Comparison of ENCODE assay signal across 1 cellular context in genomic region chr9:132978451-132979087, GRCh38.
TF ChIP-seq lines count a peak whose summit lies in the region.

Gene GFI1B, plus strand, starts transcription at chr9:132978694. Its CDS starts 7,985 bp downstream, at chr9:132986679.

TF ChIP-seq in K562, 482 proteins besides CTCF, POLR2A, EP300 and RAD21 (continued from another document and continues in another):
- TF ChIP-seq ZNF639 (CRISPR knock-in tag; conservative IDR thresholded peaks at IDR 0.05 in 1 of 2, IDR thresholded peaks at IDR 0.05 in 1 of 2) (no peak), STAT5B (CRISPR knock-in tag; IDR thresholded peaks at IDR 0.05) (no peak), FOXJ3 (CRISPR knock-in tag; IDR thresholded peaks at IDR 0.05) (no peak), RBM34 (IDR thresholded peaks at IDR 0.05; ENCODE audit: borderline replicate concordance, insufficient read depth, low read length) (no peak), TCFL5 (CRISPR knock-in tag; conservative IDR thresholded peaks at IDR 0.05) (no peak), PHTF2 (CRISPR knock-in tag; IDR thresholded peaks at IDR 0.05) (no peak), ZNF830 (CRISPR knock-in tag; IDR thresholded peaks at IDR 0.05) (no peak), RERE (CRISPR knock-in tag; IDR thresholded peaks at IDR 0.05; ENCODE audit: borderline replicate concordance) (0 out of 2 replicates have a peak, but pooled peaks have one; percentile 50), MAFG (tag; conservative IDR thresholded peaks at IDR 0.05) (no peak), CHD4 (IDR thresholded peaks at IDR 0.05; ENCODE audit: insufficient read depth, insufficient replicate concordance, low read depth, low read length, poor library complexity, severe bottlenecking) (no peak), TAF9B (IDR thresholded peaks at IDR 0.05; ENCODE audit: partially characterized antibody) (no peak), KDM2B (CRISPR knock-in tag; IDR thresholded peaks at IDR 0.05) (no peak), E2F3 (CRISPR knock-in tag; IDR thresholded peaks at IDR 0.05) (no peak), ATF1 (CRISPR knock-in tag; IDR thresholded peaks at IDR 0.05) (no peak), ATF1 (tag; IDR thresholded peaks at IDR 0.05) (no peak), TAF7 (tag; IDR thresholded peaks at IDR 0.05) (no peak), ATF7 (IDR thresholded peaks at IDR 0.05) (peak; percentile 33; the same call in 1 of the 2 replicates), LCOR (CRISPR knock-in tag; IDR thresholded peaks at IDR 0.05) (peak; percentile 83), MEF2A (IDR thresholded peaks at IDR 0.05; ENCODE audit: control insufficient read depth, low read depth, low read length) (no peak), HDAC1 (IDR thresholded peaks at IDR 0.05) (peak in 1 of 2 experiments; percentile 85; a peak in 2 of 4 replicates), ETV6 (IDR thresholded peaks at IDR 0.05; ENCODE audit: borderline replicate concordance in 1 of 2, low read depth in 2 of 2, low read length in 1 of 2) (no peak), ETV6 (CRISPR knock-in tag; IDR thresholded peaks at IDR 0.05; ENCODE audit: borderline replicate concordance) (no peak), FUS (optimal IDR thresholded peaks at IDR 0.05; ENCODE audit: low read depth, low read length) (no peak), ILK (tag; IDR thresholded peaks at IDR 0.05; ENCODE audit: borderline replicate concordance, low read depth) (no peak), CBX8 (IDR thresholded peaks at IDR 0.05; ENCODE audit: borderline replicate concordance, extremely low read depth, low read depth, low read length, poor library complexity, severe bottlenecking) (no peak), ZNF41 (CRISPR knock-in tag; conservative IDR thresholded peaks at IDR 0.05) (no peak), RBM17 (IDR thresholded peaks at IDR 0.05; ENCODE audit: borderline replicate concordance, low read depth, low read length) (no peak), MEF2D (tag; conservative IDR thresholded peaks at IDR 0.05; ENCODE audit: low read depth) (no peak), CREBBP (IDR thresholded peaks at IDR 0.05; ENCODE audit: low read depth, low read length) (no peak), CTCFL (IDR thresholded peaks at IDR 0.05; ENCODE audit: borderline replicate concordance, insufficient read depth, low read depth, low read length, poor library complexity, severe bottlenecking) (no peak), FOXA1 (IDR thresholded peaks at IDR 0.05; ENCODE audit: borderline replicate concordance) (no peak), TAL1 (IDR thresholded peaks at IDR 0.05) (0 out of 2 replicates have a peak, but pooled peaks have one; percentile 8), NFIX (CRISPR knock-in tag; IDR thresholded peaks at IDR 0.05; ENCODE audit: low read depth) (no peak), SMAD1 (IDR thresholded peaks at IDR 0.05; ENCODE audit: low read depth, low read length, partially characterized antibody) (no peak), MECOM (CRISPR knock-in tag; IDR thresholded peaks at IDR 0.05) (peak; percentile 6; the same call in 1 of the 2 replicates), ZNF143 (CRISPR knock-in tag; IDR thresholded peaks at IDR 0.05) (no peak)
- TF ChIP-seq, protein P1, sequence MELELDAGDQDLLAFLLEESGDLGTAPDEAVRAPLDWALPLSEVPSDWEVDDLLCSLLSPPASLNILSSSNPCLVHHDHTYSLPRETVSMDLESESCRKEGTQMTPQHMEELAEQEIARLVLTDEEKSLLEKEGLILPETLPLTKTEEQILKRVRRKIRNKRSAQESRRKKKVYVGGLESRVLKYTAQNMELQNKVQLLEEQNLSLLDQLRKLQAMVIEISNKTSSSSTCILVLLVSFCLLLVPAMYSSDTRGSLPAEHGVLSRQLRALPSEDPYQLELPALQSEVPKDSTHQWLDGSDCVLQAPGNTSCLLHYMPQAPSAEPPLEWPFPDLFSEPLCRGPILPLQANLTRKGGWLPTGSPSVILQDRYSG (tag; conservative IDR thresholded peaks at IDR 0.05; ENCODE audit: low read depth) = no peak
- TF ChIP-seq, protein P2, sequence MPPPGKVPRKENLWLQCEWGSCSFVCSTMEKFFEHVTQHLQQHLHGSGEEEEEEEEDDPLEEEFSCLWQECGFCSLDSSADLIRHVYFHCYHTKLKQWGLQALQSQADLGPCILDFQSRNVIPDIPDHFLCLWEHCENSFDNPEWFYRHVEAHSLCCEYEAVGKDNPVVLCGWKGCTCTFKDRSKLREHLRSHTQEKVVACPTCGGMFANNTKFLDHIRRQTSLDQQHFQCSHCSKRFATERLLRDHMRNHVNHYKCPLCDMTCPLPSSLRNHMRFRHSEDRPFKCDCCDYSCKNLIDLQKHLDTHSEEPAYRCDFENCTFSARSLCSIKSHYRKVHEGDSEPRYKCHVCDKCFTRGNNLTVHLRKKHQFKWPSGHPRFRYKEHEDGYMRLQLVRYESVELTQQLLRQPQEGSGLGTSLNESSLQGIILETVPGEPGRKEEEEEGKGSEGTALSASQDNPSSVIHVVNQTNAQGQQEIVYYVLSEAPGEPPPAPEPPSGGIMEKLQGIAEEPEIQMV (tag; conservative IDR thresholded peaks at IDR 0.05; ENCODE audit: low read depth) = no peak
- TF ChIP-seq, protein P3, sequence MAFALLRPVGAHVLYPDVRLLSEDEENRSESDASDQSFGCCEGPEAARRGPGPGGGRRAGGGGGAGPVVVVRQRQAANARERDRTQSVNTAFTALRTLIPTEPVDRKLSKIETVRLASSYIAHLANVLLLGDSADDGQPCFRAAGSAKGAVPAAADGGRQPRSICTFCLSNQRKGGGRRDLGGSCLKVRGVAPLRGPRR (CRISPR knock-in tag; IDR thresholded peaks at IDR 0.05) = no peak
- TF ChIP-seq, protein P4, sequence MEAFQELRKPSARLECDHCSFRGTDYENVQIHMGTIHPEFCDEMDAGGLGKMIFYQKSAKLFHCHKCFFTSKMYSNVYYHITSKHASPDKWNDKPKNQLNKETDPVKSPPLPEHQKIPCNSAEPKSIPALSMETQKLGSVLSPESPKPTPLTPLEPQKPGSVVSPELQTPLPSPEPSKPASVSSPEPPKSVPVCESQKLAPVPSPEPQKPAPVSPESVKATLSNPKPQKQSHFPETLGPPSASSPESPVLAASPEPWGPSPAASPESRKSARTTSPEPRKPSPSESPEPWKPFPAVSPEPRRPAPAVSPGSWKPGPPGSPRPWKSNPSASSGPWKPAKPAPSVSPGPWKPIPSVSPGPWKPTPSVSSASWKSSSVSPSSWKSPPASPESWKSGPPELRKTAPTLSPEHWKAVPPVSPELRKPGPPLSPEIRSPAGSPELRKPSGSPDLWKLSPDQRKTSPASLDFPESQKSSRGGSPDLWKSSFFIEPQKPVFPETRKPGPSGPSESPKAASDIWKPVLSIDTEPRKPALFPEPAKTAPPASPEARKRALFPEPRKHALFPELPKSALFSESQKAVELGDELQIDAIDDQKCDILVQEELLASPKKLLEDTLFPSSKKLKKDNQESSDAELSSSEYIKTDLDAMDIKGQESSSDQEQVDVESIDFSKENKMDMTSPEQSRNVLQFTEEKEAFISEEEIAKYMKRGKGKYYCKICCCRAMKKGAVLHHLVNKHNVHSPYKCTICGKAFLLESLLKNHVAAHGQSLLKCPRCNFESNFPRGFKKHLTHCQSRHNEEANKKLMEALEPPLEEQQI (IDR thresholded peaks at IDR 0.05) = no peak
- TF ChIP-seq, protein P5, sequence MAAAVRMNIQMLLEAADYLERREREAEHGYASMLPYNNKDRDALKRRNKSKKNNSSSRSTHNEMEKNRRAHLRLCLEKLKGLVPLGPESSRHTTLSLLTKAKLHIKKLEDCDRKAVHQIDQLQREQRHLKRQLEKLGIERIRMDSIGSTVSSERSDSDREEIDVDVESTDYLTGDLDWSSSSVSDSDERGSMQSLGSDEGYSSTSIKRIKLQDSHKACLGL (CRISPR knock-in tag; IDR thresholded peaks at IDR 0.05; ENCODE audit: borderline replicate concordance, poor library complexity, severe bottlenecking) = no peak
- TF ChIP-seq, protein P6, sequence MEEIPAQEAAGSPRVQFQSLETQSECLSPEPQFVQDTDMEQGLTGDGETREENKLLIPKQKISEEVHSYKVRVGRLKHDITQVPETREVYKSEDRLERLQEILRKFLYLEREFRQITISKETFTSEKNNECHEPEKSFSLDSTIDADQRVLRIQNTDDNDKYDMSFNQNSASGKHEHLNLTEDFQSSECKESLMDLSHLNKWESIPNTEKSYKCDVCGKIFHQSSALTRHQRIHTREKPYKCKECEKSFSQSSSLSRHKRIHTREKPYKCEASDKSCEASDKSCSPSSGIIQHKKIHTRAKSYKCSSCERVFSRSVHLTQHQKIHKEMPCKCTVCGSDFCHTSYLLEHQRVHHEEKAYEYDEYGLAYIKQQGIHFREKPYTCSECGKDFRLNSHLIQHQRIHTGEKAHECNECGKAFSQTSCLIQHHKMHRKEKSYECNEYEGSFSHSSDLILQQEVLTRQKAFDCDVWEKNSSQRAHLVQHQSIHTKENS (CRISPR knock-in tag; IDR thresholded peaks at IDR 0.05) = no peak
- TF ChIP-seq, protein P7, sequence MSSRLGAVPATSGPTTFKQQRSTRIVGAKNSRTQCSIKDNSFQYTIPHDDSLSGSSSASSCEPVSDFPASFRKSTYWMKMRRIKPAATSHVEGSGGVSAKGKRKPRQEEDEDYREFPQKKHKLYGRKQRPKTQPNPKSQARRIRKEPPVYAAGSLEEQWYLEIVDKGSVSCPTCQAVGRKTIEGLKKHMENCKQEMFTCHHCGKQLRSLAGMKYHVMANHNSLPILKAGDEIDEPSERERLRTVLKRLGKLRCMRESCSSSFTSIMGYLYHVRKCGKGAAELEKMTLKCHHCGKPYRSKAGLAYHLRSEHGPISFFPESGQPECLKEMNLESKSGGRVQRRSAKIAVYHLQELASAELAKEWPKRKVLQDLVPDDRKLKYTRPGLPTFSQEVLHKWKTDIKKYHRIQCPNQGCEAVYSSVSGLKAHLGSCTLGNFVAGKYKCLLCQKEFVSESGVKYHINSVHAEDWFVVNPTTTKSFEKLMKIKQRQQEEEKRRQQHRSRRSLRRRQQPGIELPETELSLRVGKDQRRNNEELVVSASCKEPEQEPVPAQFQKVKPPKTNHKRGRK (tag; IDR thresholded peaks at IDR 0.05) = peak; percentile 82
